ENCODE assay signal across 25 cellular contexts in the genomic region with DNA sequence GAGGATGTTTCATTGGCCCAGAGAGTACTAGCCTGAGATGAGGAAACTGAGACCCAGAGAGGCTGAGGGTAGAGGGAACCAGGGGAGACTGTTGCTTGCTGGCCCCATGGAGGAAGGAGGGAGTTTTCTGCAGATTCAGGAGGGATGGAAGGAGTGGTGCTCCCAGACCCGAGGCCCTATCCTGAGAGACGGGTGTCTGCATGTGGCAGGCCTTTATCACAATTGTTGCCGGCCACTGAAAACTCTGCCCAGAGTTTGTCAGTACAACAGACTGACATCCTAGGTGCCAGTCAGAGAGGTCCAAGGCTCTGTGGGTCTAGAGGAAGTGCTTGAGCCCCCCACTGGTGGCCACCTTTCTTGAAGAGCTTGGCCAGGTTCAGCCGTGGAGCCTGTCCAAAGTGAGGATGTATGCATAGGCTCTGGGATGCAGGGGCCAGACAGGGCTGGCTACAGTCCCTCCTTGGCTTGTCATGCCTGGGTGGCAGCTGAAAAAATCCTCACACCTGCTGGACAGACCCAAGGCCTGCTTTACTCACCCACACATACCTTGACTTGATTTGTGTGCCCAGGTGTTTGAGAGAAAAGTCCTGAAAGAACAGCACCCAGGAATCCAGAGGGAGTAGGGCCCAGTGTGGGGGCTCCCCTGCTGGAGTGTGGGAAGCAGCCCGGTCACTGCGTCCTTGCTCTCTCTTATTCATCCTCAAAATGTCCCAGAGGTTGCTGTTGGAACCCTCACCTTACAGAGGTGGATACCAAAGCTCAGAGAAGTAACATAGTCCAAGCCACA.
"Had no signal": no experiment of that assay in that cellular context is flagged by ENCODE, and none has a peak within 500 bp of the region (broad histone marks: within the 10 kb centered on the region; RNA-seq: fewer than 3 reads in every experiment).

No MANE protein-coding gene starts in this region.

- H3K4me3 ChIP-seq: left lung, lower lobe of right lung, pancreas, prostate gland, right lobe of liver, smooth muscle cell, tibial nerve, uterus had no signal

- H3K9me3 Mint-ChIP-seq: natural killer cell; stimulated activated naive CD8-positive, alpha-beta T cell treated with anti-CD3 and anti-CD28 coated beads, Interleukin-15, Interleukin-2, amounts not matched to agents 100 ng/mL and 50 ng/mL, for 24 hours had no signal

- H3K36me3 Mint-ChIP-seq: mesothelial cell of epicardium, natural killer cell, type B pancreatic cell had no signal

- H3K36me3 ChIP-seq: left lung, lower lobe of right lung, pancreas, prostate gland, right lobe of liver, tibial nerve, uterus had no signal

- H3K4me1 Mint-ChIP-seq: mesothelial cell of epicardium; naive B cell; natural killer cell; stimulated activated naive B cell treated with anti-CD40 and anti-IgM and Interleukin-4, amounts not matched to agents 10 μg/mL and 1 μg/mL and 100 μg/mL, for 72 hours had no signal

- H3K27ac Mint-ChIP-seq: mesothelial cell of epicardium; natural killer cell; nephron progenitor cell; stimulated activated naive B cell treated with anti-CD40 and anti-IgM and Interleukin-4, amounts not matched to agents 10 μg/mL and 1 μg/mL and 100 μg/mL, for 72 hours; stimulated activated naive CD8-positive, alpha-beta T cell treated with anti-CD3 and anti-CD28 coated beads, Interleukin-15, Interleukin-2, amounts not matched to agents 100 ng/mL and 50 ng/mL, for 24 hours; type B pancreatic cell had no signal

- H3K27ac ChIP-seq: left lung, lower lobe of right lung, pancreas, prostate gland, right lobe of liver, tibial nerve, uterus had no signal

- H3K4me3 Mint-ChIP-seq: mesothelial cell of epicardium; naive B cell; natural killer cell; nephron progenitor cell; stimulated activated naive B cell treated with anti-CD40 and anti-IgM and Interleukin-4, amounts not matched to agents 10 μg/mL and 1 μg/mL and 100 μg/mL, for 72 hours; stimulated activated naive CD8-positive, alpha-beta T cell treated with anti-CD3 and anti-CD28 coated beads, Interleukin-15, Interleukin-2, amounts not matched to agents 100 ng/mL and 50 ng/mL, for 24 hours; type B pancreatic cell had no signal

- H3K4me1 ChIP-seq: left lung, lower lobe of right lung, pancreas, prostate gland, right lobe of liver, tibial nerve, uterus had no signal

- H3K27me3 ChIP-seq: left lung, pancreas, right lobe of liver, tibial nerve, uterus had no signal

- ATAC-seq: left colon; left lung; lower lobe of right lung; natural killer cell; pancreas; right lobe of liver; stimulated activated naive B cell treated with anti-CD40 and anti-IgM and Interleukin-4, amounts not matched to agents 10 μg/mL and 1 μg/mL and 100 μg/mL, for 72 hours had no signal

- H3K4me2 ChIP-seq: smooth muscle cell had no signal

- DNase-seq: hippocampal formation; kidney; left colon; left lung; lower lobe of right lung; mammary epithelial cell; mesenchymal stem cell; naive B cell; natural killer cell; nephron progenitor cell; pancreas; posterior cingulate gyrus; retina; right lobe of liver; stimulated activated CD4-positive, alpha-beta T cell treated with anti-CD3 and anti-CD28 coated beads, Interleukin-2, amount 100 ng/mL, for 24 hours; stimulated activated CD4-positive, alpha-beta T cell treated with anti-CD3 and anti-CD28 coated beads, Interleukin-4, amount 100 ng/mL, for 1 hour; stimulated activated naive B cell treated with anti-CD40 and anti-IgM and Interleukin-4, amounts not matched to agents 10 μg/mL and 1 μg/mL and 100 μg/mL, for 72 hours; substantia nigra; uterus had no signal

- H3K9me3 ChIP-seq: lower lobe of right lung, pancreas, prostate gland, right lobe of liver, uterus had no signal
